1 cellular context compared by ENCODE assay signal in genomic region chr6:44258325-44258863, GRCh38.
A peak's percentile ranks its signal among the peaks of the same experiment; 100 is the strongest.
TF ChIP-seq lines count a peak whose summit lies in the region.

No MANE protein-coding gene starts in this region.

TF ChIP-seq in GM12878, 131 proteins besides CTCF, POLR2A, EP300 and RAD21 (continued from another document):
- TF ChIP-seq MEF2A (IDR thresholded peaks at IDR 0.05; ENCODE audit: insufficient read depth, low read depth, low read length) (no peak), MTA2 (IDR thresholded peaks at IDR 0.05; ENCODE audit: low read depth) (no peak), HDAC6 (IDR thresholded peaks at IDR 0.05; ENCODE audit: unreplicated experiment) (no peak), SP1 (IDR thresholded peaks at IDR 0.05; ENCODE audit: low read depth, low read length) (no peak), SMAD5 (IDR thresholded peaks at IDR 0.05; ENCODE audit: low read depth) (no peak; the same call in 1 of the 2 replicates), ATF2 (IDR thresholded peaks at IDR 0.05; ENCODE audit: low read length) (no peak), SMAD1 (IDR thresholded peaks at IDR 0.05; ENCODE audit: low read depth, partially characterized antibody) (no peak), ZNF24 (IDR thresholded peaks at IDR 0.05) (peak; percentile 62; the same call in 1 of the 2 replicates), BMI1 (IDR thresholded peaks at IDR 0.05; ENCODE audit: borderline replicate concordance) (no peak), CBFB (IDR thresholded peaks at IDR 0.05; ENCODE audit: low read depth) (no peak; the same call in 1 of the 2 replicates), SUPT20H (IDR thresholded peaks at IDR 0.05; ENCODE audit: borderline replicate concordance, control insufficient read depth, low read depth, low read length) (no peak), POLR2AphosphoS2 (IDR thresholded peaks at IDR 0.05; ENCODE audit: low read depth, low read length) (no peak), IKZF1 (conservative IDR thresholded peaks at IDR 0.05) (no peak), TCF7 (IDR thresholded peaks at IDR 0.05; ENCODE audit: borderline replicate concordance) (no peak), KDM1A (IDR thresholded peaks at IDR 0.05; ENCODE audit: borderline replicate concordance) (no peak), RUNX3 (IDR thresholded peaks at IDR 0.05; ENCODE audit: low read length) (no peak), RELA (IDR thresholded peaks at IDR 0.05; ENCODE audit: borderline replicate concordance, partially characterized antibody) (no peak), NFXL1 (IDR thresholded peaks at IDR 0.05; ENCODE audit: borderline replicate concordance) (no peak), ZBTB11 (CRISPR knock-in tag; IDR thresholded peaks at IDR 0.05) (no peak), TCF12 (IDR thresholded peaks at IDR 0.05; ENCODE audit: low read depth, low read length) (peak; percentile 19; the same call in 1 of the 2 replicates), NFYA (IDR thresholded peaks at IDR 0.05; ENCODE audit: borderline replicate concordance, low read depth, low read length) (no peak), POLR2AphosphoS5 (IDR thresholded peaks at IDR 0.05; ENCODE audit: low read length) (no peak; the same call in 1 of the 2 replicates), STAT1 (conservative IDR thresholded peaks at IDR 0.05) (no peak)
